ENCODE assay signal across 30 cellular contexts in genomic region chr9:115733736-115734135, GRCh38.
DNase-seq lines count a peak whose midpoint lies in the region; ATAC-seq and TF ChIP-seq lines count a peak whose summit lies in the region.
"Had no signal": no experiment of that assay in that cellular context is flagged by ENCODE, and none has a peak within 500 bp of the region (broad histone marks: within the 10 kb centered on the region; RNA-seq: fewer than 3 reads in every experiment).

No MANE protein-coding gene starts in this region.

- peaks cover 12% of the 10 kb centered on the region for H3K9me3 Mint-ChIP-seq in endodermal cell
- H3K9me3 Mint-ChIP-seq in nephron: peaks cover 4% of the 10 kb centered on the region
- H3K9me3 Mint-ChIP-seq: activated CD4-positive, alpha-beta memory T cell treated with anti-CD3 and anti-CD28 coated beads, Interleukin-2, amount 10 ng/mL, durations not matched to agents 7 days and 5 days had no signal

- DNase-seq in A673 (ENCODE audit: low spot score): peak; percentile 20
- peak; percentile 6 for DNase-seq in RPMI7951 (ENCODE audit: low read depth)
- DNase-seq in endodermal cell: no peak
- no peak for DNase-seq in right cardiac atrium
- no peak for DNase-seq in activated effector memory CD4-positive, alpha-beta T cell treated with anti-CD3 and anti-CD28 coated beads, Interleukin-2, amount 50 U/mL, for 16 hours
- no peak for DNase-seq in NCI-H345 (lab: John Stamatoyannopoulos, UW)
- DNase-seq: ACHN; activated CD4-positive, alpha-beta memory T cell treated with anti-CD3 and anti-CD28 coated beads, Interleukin-2, amount 10 ng/mL, durations not matched to agents 7 days and 5 days; activated gamma-delta T cell; COR-L47; DMS79; effector memory CD4-positive, alpha-beta T cell; H7; islet precursor cell; Kasumi-1; mucosa of descending colon; NCI-H1092; NCI-H2029 treated with DMSO at 0.1 percent for 48 hours; NCI-H226; NCI-H774; stimulated activated CD4-positive, alpha-beta T cell treated with anti-CD3 and anti-CD28 coated beads, Interleukin-2, amount 100 ng/mL, for 24 hours; SW 1271; T1000 had no signal

- H3K36me3 Mint-ChIP-seq in endodermal cell (ENCODE audit: low read depth) (no peaks in the 10 kb centered on the region), nephron (ENCODE audit: low read depth) (no peaks in the 10 kb centered on the region)
- H3K36me3 Mint-ChIP-seq: brain had no signal

- POLR2A ChIA-PET in A673 (lab: Charles Lee; ENCODE audit: low non-redundant PET): no interaction called here

- no peaks in the 10 kb centered on the region for H3K27me3 ChIP-seq in A673 (replicated peaks; ENCODE audit: insufficient read depth, low read depth, low read length, poor library complexity)
- H3K27me3 ChIP-seq in endodermal cell (ENCODE audit: control insufficient read depth, insufficient read depth, low read length, poor library complexity, severe bottlenecking): no peaks in the 10 kb centered on the region
- no peaks in the 10 kb centered on the region for H3K27me3 ChIP-seq in right cardiac atrium (ENCODE audit: control insufficient read depth, insufficient read depth)
- H3K27me3 ChIP-seq: BLaER1 treated with 17β-estradiol and CSF1 and Interleukin-3, amounts not matched to agents 10 nM and 100 nM had no signal

- CTCF ChIA-PET in A673 (lab: Charles Lee): no interaction called here

- H3K4me1 ChIP-seq in A673 (ENCODE audit: insufficient read depth, low read length, poor library complexity, severe bottlenecking) (peaks cover 18% of the 10 kb centered on the region), endodermal cell (ENCODE audit: control insufficient read depth, insufficient read depth, low read length) (no peaks in the 10 kb centered on the region), right cardiac atrium (ENCODE audit: control insufficient read depth, insufficient read depth, low read length) (no peaks in the 10 kb centered on the region)

- no peak overlapping the region for H3K4me3 Mint-ChIP-seq in endodermal cell
- peak overlapping the region in 1 of 3 experiments; percentile 3 for H3K4me3 Mint-ChIP-seq in nephron
- H3K4me3 Mint-ChIP-seq: activated CD4-positive, alpha-beta memory T cell treated with anti-CD3 and anti-CD28 coated beads, Interleukin-2, amount 10 ng/mL, durations not matched to agents 7 days and 5 days; brain had no signal

- H3K9me3 ChIP-seq in A673 (ENCODE audit: low read depth, low read length, poor library complexity, severe bottlenecking) (peaks cover 2% of the 10 kb centered on the region), endodermal cell (ENCODE audit: control insufficient read depth, low read length) (peaks cover 5% of the 10 kb centered on the region), right cardiac atrium (ENCODE audit: control insufficient read depth, low read length) (no peaks in the 10 kb centered on the region)
- H3K9me3 ChIP-seq: mucosa of descending colon had no signal

- H3K4me3 ChIP-seq in A673 (ENCODE audit: low read depth, low read length, poor library complexity, severe bottlenecking) (no peak overlapping the region), endodermal cell (ENCODE audit: low read length) (no peak overlapping the region), right cardiac atrium (ENCODE audit: low read length) (no peak overlapping the region)
- H3K4me3 ChIP-seq: BLaER1 treated with 17β-estradiol and CSF1 and Interleukin-3, amounts not matched to agents 10 nM and 100 nM; mucosa of descending colon; skin epidermis had no signal

- no peak overlapping the region for H3K27ac ChIP-seq in A673 (ENCODE audit: low read depth, low read length, poor library complexity, severe bottlenecking)
- no peak overlapping the region for H3K27ac ChIP-seq in endodermal cell (ENCODE audit: low read depth, low read length)
- H3K27ac ChIP-seq in right cardiac atrium (ENCODE audit: low read length): no peak overlapping the region
- H3K27ac ChIP-seq: BLaER1 treated with 17β-estradiol and CSF1 and Interleukin-3, amounts not matched to agents 10 nM and 100 nM; skin epidermis had no signal

- H3K9ac ChIP-seq in endodermal cell (ENCODE audit: extremely low read depth, low read length, poor library complexity, severe bottlenecking): no peak overlapping the region
- H3K9ac ChIP-seq: BLaER1 treated with 17β-estradiol and CSF1 and Interleukin-3, amounts not matched to agents 10 nM and 100 nM had no signal

- H3K4me1 Mint-ChIP-seq in endodermal cell: peaks cover 11% of the 10 kb centered on the region
- H3K4me1 Mint-ChIP-seq in nephron: peaks cover 10% of the 10 kb centered on the region
- H3K4me1 Mint-ChIP-seq: activated CD4-positive, alpha-beta memory T cell treated with anti-CD3 and anti-CD28 coated beads, Interleukin-2, amount 10 ng/mL, durations not matched to agents 7 days and 5 days had no signal

- H3K27me3 Mint-ChIP-seq in endodermal cell (ENCODE audit: insufficient read depth) (no peaks in the 10 kb centered on the region), nephron (ENCODE audit: low read depth) (no peaks in the 10 kb centered on the region)
- H3K27me3 Mint-ChIP-seq: activated CD4-positive, alpha-beta memory T cell treated with anti-CD3 and anti-CD28 coated beads, Interleukin-2, amount 10 ng/mL, durations not matched to agents 7 days and 5 days; progenitor cell of endocrine pancreas had no signal

- peak overlapping the region; percentile 52 for H3K27ac Mint-ChIP-seq in endodermal cell
- H3K27ac Mint-ChIP-seq in nephron: peak overlapping the region; percentile 44 to 85 (median 63)
- H3K27ac Mint-ChIP-seq: activated CD4-positive, alpha-beta memory T cell treated with anti-CD3 and anti-CD28 coated beads, Interleukin-2, amount 10 ng/mL, durations not matched to agents 7 days and 5 days; brain; progenitor cell of endocrine pancreas had no signal

- TF ChIP-seq CTCF in A673 (conservative IDR thresholded peaks at IDR 0.05; ENCODE audit: low read depth, low read length): no peak
- no peak for TF ChIP-seq CTCF in endodermal cell (conservative IDR thresholded peaks at IDR 0.05)
- no peak for TF ChIP-seq CTCF in nephron (IDR thresholded peaks at IDR 0.05; ENCODE audit: unreplicated experiment in 3 of 3)

- intact Hi-C loops in A673 (cut with micrococcal nuclease; ENCODE audit: unreplicated experiment) (no loop called here), right cardiac atrium (cut with DNase I) (no loop called here)

- no TSS peak for BruUV-seq in A673 (replicated peaks; lab: Mats Ljungman, UMichigan)

- WGBS in endodermal cell (ENCODE audit: insufficient coverage in 1 of 2, insufficient read length in 1 of 2), 2 experiments: 71% methylated on average over 1 of the region's 1 CpG; no CpG with 5 or more reads in 1 of the 2 experiments
- WGBS in right cardiac atrium: 9% methylated on average over 1 of the region's 1 CpG

- ATAC-seq in right cardiac atrium: no peak
- no peak for ATAC-seq in GM18870 (IDR thresholded peaks at IDR 0.05; ENCODE audit: unreplicated experiment)
- ATAC-seq: activated CD4-positive, CD25-positive, alpha-beta regulatory T cell treated with anti-CD3 and anti-CD28 coated beads, Interleukin-2, amount 50 U/mL, for 24 hours; mucosa of descending colon had no signal

- H3K36me3 ChIP-seq in A673 (ENCODE audit: insufficient read depth, low read length, poor library complexity, severe bottlenecking) (no peaks in the 10 kb centered on the region), endodermal cell (ENCODE audit: control insufficient read depth, insufficient read depth, low read length) (no peaks in the 10 kb centered on the region)
- H3K36me3 ChIP-seq: BLaER1 treated with 17β-estradiol and CSF1 and Interleukin-3, amounts not matched to agents 10 nM and 100 nM had no signal

Comparison
In these comparisons a context has a peak if more than half of its experiments do, and no peak if none do; other contexts are left out.
1. DNase-seq: peak in A673 (single experiment) and RPMI7951 (single experiment); none in endodermal cell (single experiment), right cardiac atrium (0 of 3), activated effector memory CD4-positive, alpha-beta T cell treated with anti-CD3 and anti-CD28 coated beads, Interleukin-2, amount 50 U/mL, for 16 hours (single experiment) and NCI-H345 (single experiment).